11 cellular contexts compared by ENCODE assay signal in genomic region chr12:42705863-42706262, GRCh38.
A peak's percentile ranks its signal among the peaks of the same experiment; 100 is the strongest.
DNase-seq lines count a peak whose midpoint lies in the region; ATAC-seq and TF ChIP-seq lines count a peak whose summit lies in the region.
"Had no signal": no experiment of that assay in that cellular context is flagged by ENCODE, and none has a peak within 500 bp of the region (broad histone marks: within the 10 kb centered on the region; RNA-seq: fewer than 3 reads in every experiment).

No MANE protein-coding gene starts in this region.

- peaks cover 3% of the 10 kb centered on the region for H3K4me1 ChIP-seq in osteoblast (ENCODE audit: insufficient read depth, low read length)

- H2AFZ ChIP-seq in osteoblast (ENCODE audit: low read length): no peak overlapping the region

- DNase-seq in Ammon's horn (ENCODE audit: low spot score) (peak; percentile 32), foreskin melanocyte (peak; percentile 70), osteoblast (ENCODE audit: insufficient read length, low spot score, missing footprints) (peak; percentile 63), occipital lobe (lab: John Stamatoyannopoulos, UW) (no peak), CD1c-positive myeloid dendritic cell (ENCODE audit: extremely low spot score) (no peak), GOT3 (lab: John Stamatoyannopoulos, UW) (no peak)
- DNase-seq: CD4-positive, CD25-positive, alpha-beta regulatory T cell; retina; SHP77 had no signal

- ATAC-seq in GM18873 (IDR thresholded peaks at IDR 0.05; ENCODE audit: low FRiP score, unreplicated experiment): no peak

- H3K27ac ChIP-seq in VCaP (peak overlapping the region; percentile 70), osteoblast (ENCODE audit: low read depth, low read length) (no peak overlapping the region)

- no peak for TF ChIP-seq CTCF in VCaP (conservative IDR thresholded peaks at IDR 0.05)
- TF ChIP-seq CTCF in osteoblast (IDR thresholded peaks at IDR 0.05; ENCODE audit: extremely low read depth, low read depth, low read length): no peak

- no peaks in the 10 kb centered on the region for H4K20me1 ChIP-seq in osteoblast (ENCODE audit: insufficient read depth, low read length)

- no peak overlapping the region for H3K4me2 ChIP-seq in osteoblast (ENCODE audit: insufficient read depth, low read length)

- H3K27me3 ChIP-seq in osteoblast (ENCODE audit: insufficient read depth, low read length): peaks cover 12% of the 10 kb centered on the region

- no peak overlapping the region for H3K4me3 ChIP-seq in osteoblast (ENCODE audit: insufficient read depth, low read length)

- H3K36me3 ChIP-seq in osteoblast (ENCODE audit: insufficient read depth, low read length): no peaks in the 10 kb centered on the region

- no peaks in the 10 kb centered on the region for H3K9me3 ChIP-seq in osteoblast (ENCODE audit: low read depth, low read length)

- H3K79me2 ChIP-seq in osteoblast (ENCODE audit: insufficient read depth, low read length): no peaks in the 10 kb centered on the region

Comparison
In these comparisons a context has a peak if more than half of its experiments do, and no peak if none do; other contexts are left out.
1. DNase-seq: peak in Ammon's horn (single experiment), foreskin melanocyte (single experiment) and osteoblast (single experiment); none in occipital lobe (single experiment), CD1c-positive myeloid dendritic cell (single experiment) and GOT3 (single experiment).